Comparison of ENCODE assay signal across 8 cellular contexts in genomic region chr9:137070201-137070905, GRCh38. TPM values are rescaled to one million over a fixed set of nuclear protein-coding genes. Genes with fewer than 3 reads are reported as not detected.
DNase-seq lines count a peak whose midpoint lies in the region; ATAC-seq, FAIRE-seq and TF ChIP-seq lines count a peak whose summit lies in the region.

TSS of gene SAPCD2 (minus strand) at chr9:137070557. CDS start at chr9:137070460, 97 bp downstream.

- H3K9me3 ChIP-seq in adipocyte (ENCODE audit: control insufficient read depth, low read length) (no peaks in the 10 kb centered on the region), prostate gland (no peaks in the 10 kb centered on the region)

- peak; percentile 61 for ATAC-seq in HG02840 (IDR thresholded peaks at IDR 0.05; ENCODE audit: low FRiP score, unreplicated experiment)
- ATAC-seq in left cardiac atrium: peak; percentile 93 to 97

- WGBS in prostate gland: under 1% methylated on average over 41 of the region's 74 CpGs

- peak; percentile 46 for FAIRE-seq in urothelium cell line (lab: Jason Lieb, UNC)

- TF ChIP-seq POLR2A in prostate gland (IDR thresholded peaks at IDR 0.05): peak; percentile 18

- H3K27ac ChIP-seq in prostate gland: peak within 1 kb of the TSS; percentile 78 to 87

- H3K4me1 ChIP-seq in adipocyte (ENCODE audit: control insufficient read depth, insufficient read depth, low read length) (no peaks in the 10 kb centered on the region), prostate gland (replicated peaks) (peaks cover 3% of the 10 kb centered on the region)

- H3K9ac ChIP-seq in adipocyte (ENCODE audit: low read length): no peak within 1 kb of the TSS

- H3K4me3 ChIP-seq in GM12865 (ENCODE audit: low read depth, low read length) (peak within 1 kb of the TSS; percentile 61), adipocyte (ENCODE audit: low read length) (peak within 1 kb of the TSS; percentile 61), prostate gland (peak within 1 kb of the TSS; percentile 34 to 41)

- H3K27me3 ChIP-seq in adipocyte (replicated peaks; ENCODE audit: control insufficient read depth, insufficient read depth, low read length): peaks cover 5% of the 10 kb centered on the region
- no peaks in the 10 kb centered on the region for H3K27me3 ChIP-seq in prostate gland (replicated peaks; ENCODE audit: insufficient read depth)

- intact Hi-C loops in left cardiac atrium (cut with DNase I) (no loop called here), prostate gland (cut with DNase I) (no loop called here)

- no peaks in the 10 kb centered on the region for H3K36me3 ChIP-seq in adipocyte (ENCODE audit: control insufficient read depth, insufficient read depth, low read length, severe bottlenecking)
- H3K36me3 ChIP-seq in prostate gland: no peaks in the 10 kb centered on the region

- TF ChIP-seq CTCF in GM12865 (IDR thresholded peaks at IDR 0.05; ENCODE audit: insufficient read depth, low read depth, low read length, missing control alignments) (no peak), prostate gland (IDR thresholded peaks at IDR 0.05) (no peak)

- DNase-seq in GM12865 (ENCODE audit: low read depth) (peak; percentile 93), NCI-H1694 (lab: John Stamatoyannopoulos, UW) (peak; percentile 78), T-helper 1 cell (peak; percentile 72 to 92 (median 81)), adipocyte (ENCODE audit: low read depth) (peak; percentile 94), left cardiac atrium (peak; percentile 91), prostate gland (ENCODE audit: low spot score) (peak; percentile 85), urothelium cell line (ENCODE audit: low spot score) (peak; percentile 93)

RNA-seq across cellular contexts. Expression of gene SAPCD2, which starts in this region (rescaled TPM):
- total RNA-seq in left cardiac atrium (under 1 TPM; 0.39 to 0.44 TPM), prostate gland (10 to 100 TPM in 1 of 2 donors, 1 to 10 TPM in 1; 7.2 to 17.2 TPM)

Comparison
In these comparisons a context has a peak if more than half of its experiments do, and no peak if none do; other contexts are left out.
1. Peak in every context shown above with its lines: DNase-seq, ATAC-seq, H3K4me3 ChIP-seq and H3K27ac ChIP-seq.
2. RNA of gene SAPCD2 (total RNA-seq): 7.2 to 17.2 TPM in prostate gland; 0.39 to 0.44 TPM in left cardiac atrium; every median in the first group is over 4 times any median in the second.
3. Peak in DNase-seq and ATAC-seq in left cardiac atrium; RNA of the gene not detected or under 1 TPM.